8 cellular contexts compared by ENCODE assay signal in the genomic region with DNA sequence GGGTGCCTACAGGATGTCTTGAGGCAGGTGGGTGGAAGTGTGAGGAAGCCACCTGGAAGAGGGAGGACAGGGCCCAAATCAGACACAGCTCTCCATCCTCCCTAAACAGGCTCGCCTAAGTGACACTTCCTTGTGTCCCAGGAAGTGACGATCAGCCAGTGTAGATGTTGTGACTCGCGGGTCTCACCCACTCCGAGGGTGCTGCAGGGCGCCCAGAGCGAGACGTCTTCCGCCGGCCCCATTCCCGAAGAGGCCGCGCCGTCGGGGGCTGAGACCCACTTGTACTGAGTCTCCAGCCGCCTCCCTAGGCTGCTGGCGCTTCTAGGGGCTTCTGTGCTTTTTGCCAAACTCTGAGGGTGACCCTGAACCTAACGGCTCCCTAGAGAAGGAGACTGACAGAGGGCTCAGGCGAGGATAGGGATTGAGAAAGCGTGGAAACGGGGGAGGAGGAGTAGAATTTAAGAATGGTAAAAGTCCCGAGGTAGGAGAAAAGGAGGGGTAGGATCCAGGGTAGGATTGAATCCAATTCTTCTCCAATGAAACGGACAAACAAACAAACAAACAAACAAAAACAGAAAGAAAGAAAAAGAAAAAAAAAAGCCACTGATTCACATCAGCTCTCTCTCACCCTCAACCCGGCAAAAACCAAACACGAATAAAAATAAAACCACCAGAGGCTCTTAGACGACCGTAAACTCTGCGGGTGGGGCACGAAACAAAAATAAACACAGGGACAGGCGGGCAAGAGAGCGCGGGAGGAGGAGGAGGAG. TPM values are rescaled to one million over a fixed set of nuclear protein-coding genes. Genes with fewer than 3 reads are reported as not detected.
DNase-seq lines count a peak whose midpoint lies in the region; ATAC-seq and TF ChIP-seq lines count a peak whose summit lies in the region.

No MANE protein-coding gene starts in this region.

- peaks cover 11% of the 10 kb centered on the region for H3K4me1 Mint-ChIP-seq in activated CD4-positive, alpha-beta memory T cell treated with anti-CD3 and anti-CD28 coated beads for 36 hours (ENCODE audit: low read depth)

- peak overlapping the region; percentile 47 for H2AFZ ChIP-seq in neural cell (ENCODE audit: low read depth, low read length)

- H3K79me2 ChIP-seq in neural cell (replicated peaks; ENCODE audit: insufficient read depth, low read length): peaks cover 25% of the 10 kb centered on the region

- no peaks in the 10 kb centered on the region for H3K36me3 ChIP-seq in neural cell (ENCODE audit: insufficient read depth, low read length)

- TF ChIP-seq EP300 in neural cell (conservative IDR thresholded peaks at IDR 0.05; ENCODE audit: poor library complexity, severe bottlenecking): no peak

- no peaks in the 10 kb centered on the region for H3F3A ChIP-seq in neural cell (ENCODE audit: insufficient read depth, low read length, poor library complexity, severe bottlenecking)

- no peaks in the 10 kb centered on the region for H3K9me3 ChIP-seq in neural cell (ENCODE audit: low read length)

- POLR2A ChIA-PET in activated CD4-positive, alpha-beta memory T cell treated with anti-CD3 and anti-CD28 coated beads for 36 hours (lab: Charles Lee): no interaction called here

- H3K4me3 ChIP-seq in GM12864 (ENCODE audit: low read depth, low read length) (peak overlapping the region; percentile 85), neural cell (ENCODE audit: low read length) (peak overlapping the region; percentile 66)

- H3K4me2 ChIP-seq in neural cell (ENCODE audit: low read length): peak overlapping the region; percentile 35

- DNase-seq in GM12864 (ENCODE audit: low read depth) (peak; percentile 22), foreskin keratinocyte (peak in 1 of 2 donors; percentile 21), foreskin melanocyte (no peak), SIG-M5 (lab: John Stamatoyannopoulos, UW) (no peak)
- DNase-seq in activated CD4-positive, alpha-beta memory T cell treated with anti-CD3 and anti-CD28 coated beads for 36 hours: no peak

- H3K27me3 ChIP-seq in foreskin keratinocyte (no peaks in the 10 kb centered on the region), neural cell (ENCODE audit: insufficient read depth, low read depth, low read length) (no peaks in the 10 kb centered on the region)

- TF ChIP-seq CTCF in GM12864 (IDR thresholded peaks at IDR 0.05; ENCODE audit: low read depth, low read length, missing control alignments) (no peak), foreskin keratinocyte (conservative IDR thresholded peaks at IDR 0.05) (no peak), neural cell (IDR thresholded peaks at IDR 0.05; ENCODE audit: poor library complexity, severe bottlenecking) (no peak)

- peak overlapping the region; percentile 75 for H3K4me3 Mint-ChIP-seq in activated CD4-positive, alpha-beta memory T cell treated with anti-CD3 and anti-CD28 coated beads for 36 hours

- H3K36me3 Mint-ChIP-seq in activated CD4-positive, alpha-beta memory T cell treated with anti-CD3 and anti-CD28 coated beads for 36 hours: peaks cover 4% of the 10 kb centered on the region

- H3K9me3 Mint-ChIP-seq in activated CD4-positive, alpha-beta memory T cell treated with anti-CD3 and anti-CD28 coated beads for 36 hours: no peaks in the 10 kb centered on the region

- H3K9ac ChIP-seq in neural cell (ENCODE audit: low read length): peak overlapping the region; percentile 88

- intact Hi-C loops in activated CD4-positive, alpha-beta memory T cell treated with anti-CD3 and anti-CD28 coated beads for 36 hours (cut with micrococcal nuclease): loop anchor here (5.0 kb wide), 1 partner anchor 165 kb away; the partner anchor contains the start of gene C1orf115

- CTCF ChIA-PET in activated CD4-positive, alpha-beta memory T cell treated with anti-CD3 and anti-CD28 coated beads for 36 hours (lab: Charles Lee): no interaction called here

- peaks cover 6% of the 10 kb centered on the region for H3K4me1 ChIP-seq in foreskin keratinocyte

- no peak overlapping the region for H3K27ac Mint-ChIP-seq in activated CD4-positive, alpha-beta memory T cell treated with anti-CD3 and anti-CD28 coated beads for 36 hours

- H3K27me3 Mint-ChIP-seq in activated CD4-positive, alpha-beta memory T cell treated with anti-CD3 and anti-CD28 coated beads for 36 hours: peaks cover 52% of the 10 kb centered on the region

- no peak for TF ChIP-seq RAD21 in neural cell (conservative IDR thresholded peaks at IDR 0.05)

- no peaks in the 10 kb centered on the region for H3K9me2 ChIP-seq in neural cell (ENCODE audit: insufficient read depth, low read length)

- peak; percentile 55 for ATAC-seq in HG03342 (IDR thresholded peaks at IDR 0.05; ENCODE audit: unreplicated experiment)
- peak; percentile 9 for ATAC-seq in foreskin keratinocyte
- ATAC-seq in GM18511 (IDR thresholded peaks at IDR 0.05; ENCODE audit: unreplicated experiment): no peak

- peak overlapping the region; percentile 84 for H3K27ac ChIP-seq in foreskin keratinocyte
- peak overlapping the region; percentile 64 for H3K27ac ChIP-seq in neural cell (ENCODE audit: low read length)

- no peaks in the 10 kb centered on the region for H4K20me1 ChIP-seq in neural cell (ENCODE audit: insufficient read depth)

TF ChIP-seq in neural cell, 6 proteins besides CTCF, POLR2A, EP300 and RAD21:
- TF ChIP-seq, protein P1, sequence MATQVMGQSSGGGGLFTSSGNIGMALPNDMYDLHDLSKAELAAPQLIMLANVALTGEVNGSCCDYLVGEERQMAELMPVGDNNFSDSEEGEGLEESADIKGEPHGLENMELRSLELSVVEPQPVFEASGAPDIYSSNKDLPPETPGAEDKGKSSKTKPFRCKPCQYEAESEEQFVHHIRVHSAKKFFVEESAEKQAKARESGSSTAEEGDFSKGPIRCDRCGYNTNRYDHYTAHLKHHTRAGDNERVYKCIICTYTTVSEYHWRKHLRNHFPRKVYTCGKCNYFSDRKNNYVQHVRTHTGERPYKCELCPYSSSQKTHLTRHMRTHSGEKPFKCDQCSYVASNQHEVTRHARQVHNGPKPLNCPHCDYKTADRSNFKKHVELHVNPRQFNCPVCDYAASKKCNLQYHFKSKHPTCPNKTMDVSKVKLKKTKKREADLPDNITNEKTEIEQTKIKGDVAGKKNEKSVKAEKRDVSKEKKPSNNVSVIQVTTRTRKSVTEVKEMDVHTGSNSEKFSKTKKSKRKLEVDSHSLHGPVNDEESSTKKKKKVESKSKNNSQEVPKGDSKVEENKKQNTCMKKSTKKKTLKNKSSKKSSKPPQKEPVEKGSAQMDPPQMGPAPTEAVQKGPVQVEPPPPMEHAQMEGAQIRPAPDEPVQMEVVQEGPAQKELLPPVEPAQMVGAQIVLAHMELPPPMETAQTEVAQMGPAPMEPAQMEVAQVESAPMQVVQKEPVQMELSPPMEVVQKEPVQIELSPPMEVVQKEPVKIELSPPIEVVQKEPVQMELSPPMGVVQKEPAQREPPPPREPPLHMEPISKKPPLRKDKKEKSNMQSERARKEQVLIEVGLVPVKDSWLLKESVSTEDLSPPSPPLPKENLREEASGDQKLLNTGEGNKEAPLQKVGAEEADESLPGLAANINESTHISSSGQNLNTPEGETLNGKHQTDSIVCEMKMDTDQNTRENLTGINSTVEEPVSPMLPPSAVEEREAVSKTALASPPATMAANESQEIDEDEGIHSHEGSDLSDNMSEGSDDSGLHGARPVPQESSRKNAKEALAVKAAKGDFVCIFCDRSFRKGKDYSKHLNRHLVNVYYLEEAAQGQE (IDR thresholded peaks at IDR 0.05; ENCODE audit: borderline replicate concordance): no peak
- no peak for TF ChIP-seq MXI1 (conservative IDR thresholded peaks at IDR 0.05; ENCODE audit: poor library complexity, severe bottlenecking)
- no peak for TF ChIP-seq EZH2 (IDR thresholded peaks at IDR 0.05; ENCODE audit: borderline replicate concordance, insufficient read depth, low read length, poor library complexity, severe bottlenecking)
- TF ChIP-seq TAF1 (IDR thresholded peaks at IDR 0.05; ENCODE audit: low read depth): no peak
- peak; percentile 41 for TF ChIP-seq POLR2AphosphoS5 (IDR thresholded peaks at IDR 0.05)

RNA-seq across cellular contexts. Expression of gene MARK1, which starts 0.5 kb away (rescaled TPM):
- total RNA-seq in activated CD4-positive, alpha-beta memory T cell treated with anti-CD3 and anti-CD28 coated beads for 36 hours: not detected
- 13.4 and 16.2 TPM in 2 replicates for total RNA-seq in foreskin keratinocyte
- polyA plus RNA-seq in foreskin keratinocyte (3.9 and 5.5 TPM in 2 replicates), neural cell (38.6 and 39.3 TPM in 2 replicates)
- polyA minus RNA-seq in neural cell: 52.3 and 60.7 TPM in 2 replicates

Comparison
In these comparisons a context has a peak if more than half of its experiments do, and no peak if none do; other contexts are left out.
1. RNA of gene MARK1, which starts 0.5 kb away (total RNA-seq): 13.4 to 16.2 TPM in foreskin keratinocyte; not detected in activated CD4-positive, alpha-beta memory T cell treated with anti-CD3 and anti-CD28 coated beads for 36 hours; every median in the first group is over 10 times any median in the second.